Comparison of ENCODE assay signal across 18 cellular contexts in genomic region chr6:162852192-162852591, GRCh38.
"Had no signal": no experiment of that assay in that cellular context is flagged by ENCODE, and none has a peak within 500 bp of the region (broad histone marks: within the 10 kb centered on the region; RNA-seq: fewer than 3 reads in every experiment).

No MANE protein-coding gene starts in this region.

- FAIRE-seq: RCC 7860 had no signal

- H3K4me2 ChIP-seq: SK-N-SH had no signal

- H3K9me3 ChIP-seq: SK-N-SH had no signal

- DNase-seq: KBM-7, MV-4-11, NCI-H1048, NCI-H1105, NCI-H1417, NCI-H1436 treated with DMSO at 0.1 percent for 48 hours, NCI-H1694 treated with DMSO at 0.1 percent for 48 hours, NCI-H1930, NCI-H2081, NCI-H2107, NCI-H2227 treated with DMSO at 0.1 percent for 48 hours, NCI-H524, NCI-H69, NCI-H774, Right ventricle myocardium superior, RPMI8226, SK-N-SH had no signal

- H3K9ac ChIP-seq: SK-N-SH had no signal
